ENCODE assay signal across 22 cellular contexts in genomic region chr2:191209346-191209745, GRCh38.
"Had no signal": no experiment of that assay in that cellular context is flagged by ENCODE, and none has a peak within 500 bp of the region (broad histone marks: within the 10 kb centered on the region; RNA-seq: fewer than 3 reads in every experiment).

No MANE protein-coding gene starts in this region.

- H3K9me3 ChIP-seq: body of pancreas, esophagus squamous epithelium, right lobe of liver, suprapubic skin had no signal

- H3K36me3 ChIP-seq: esophagus squamous epithelium, heart left ventricle, right lobe of liver, stomach, suprapubic skin, tibial nerve had no signal

- H3K27me3 ChIP-seq: body of pancreas, esophagus squamous epithelium, heart left ventricle, right lobe of liver, stomach, suprapubic skin, tibial nerve had no signal

- DNase-seq: activated CD4-positive, alpha-beta T cell treated with anti-CD3 and anti-CD28 coated beads, Interleukin-2, amount 10 ng/mL, durations not matched to agents 7 days and 5 days; activated CD8-positive, alpha-beta memory T cell treated with anti-CD3 and anti-CD28 coated beads for 24 hours; activated CD8-positive, alpha-beta memory T cell treated with anti-CD3 and anti-CD28 coated beads, Interleukin-2, amount 50 U/mL, for 4 hours; activated naive CD8-positive, alpha-beta T cell treated with anti-CD3 and anti-CD28 coated beads for 36 hours; activated T-cell treated with anti-CD3 and anti-CD28 coated beads, Interleukin-2, amount 50 U/mL, for 24 hours; body of pancreas; caudate nucleus; endodermal cell; esophagus squamous epithelium; heart left ventricle; islet precursor cell; left colon; nucleus accumbens; posterior cingulate gyrus; right lobe of liver; small intestine; stomach; SW 1271; T-helper 17 cell had no signal

- H3K4me3 ChIP-seq: body of pancreas, esophagus squamous epithelium, heart left ventricle, right lobe of liver, stomach, suprapubic skin, tibial nerve had no signal

- H3K4me1 ChIP-seq: body of pancreas, stomach, suprapubic skin, tibial nerve had no signal

- H3K27ac ChIP-seq: body of pancreas, esophagus squamous epithelium, heart left ventricle, right lobe of liver, stomach, suprapubic skin, tibial nerve, VCaP had no signal
